In the genomic region with DNA sequence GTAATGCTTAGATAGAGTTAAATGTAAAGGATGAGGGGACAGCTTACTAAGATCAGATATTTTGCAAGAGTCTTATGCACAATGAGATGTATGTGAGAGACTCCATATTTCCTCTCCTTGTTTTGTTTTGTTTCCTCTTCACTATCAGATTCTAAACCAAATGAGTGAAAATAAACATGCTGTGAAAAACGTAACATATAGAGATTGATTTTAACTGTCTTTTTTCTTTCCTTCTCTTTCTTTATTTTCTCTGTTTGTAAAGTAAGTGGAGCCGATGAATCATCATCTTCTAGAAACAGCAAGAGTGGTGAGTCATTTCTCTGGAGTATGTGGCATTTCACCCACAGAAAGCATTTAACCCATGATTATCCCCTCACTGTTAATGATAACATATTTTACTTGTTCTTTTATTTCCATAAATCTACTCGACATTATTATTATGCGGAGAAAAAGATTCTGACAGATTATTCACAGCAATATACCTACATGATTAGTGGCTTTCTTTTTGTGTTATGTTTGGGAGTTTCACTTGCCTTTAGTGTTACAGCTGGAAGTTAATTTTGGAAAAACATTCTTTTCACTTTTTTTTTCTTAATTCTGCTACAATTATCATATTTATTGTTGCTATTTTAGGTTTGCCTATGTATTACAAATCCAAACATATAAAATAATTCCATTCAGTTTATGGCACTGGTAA, we compare ENCODE assay signal across 1 cellular context.
A peak's percentile ranks its signal among the peaks of the same experiment; 100 is the strongest.
TF ChIP-seq lines count a peak whose summit lies in the region.

No MANE protein-coding gene starts in this region.

TF ChIP-seq in GM12878, 131 proteins besides CTCF, POLR2A, EP300 and RAD21 (continued from another document and continues in another):
- TF ChIP-seq, protein P1, sequence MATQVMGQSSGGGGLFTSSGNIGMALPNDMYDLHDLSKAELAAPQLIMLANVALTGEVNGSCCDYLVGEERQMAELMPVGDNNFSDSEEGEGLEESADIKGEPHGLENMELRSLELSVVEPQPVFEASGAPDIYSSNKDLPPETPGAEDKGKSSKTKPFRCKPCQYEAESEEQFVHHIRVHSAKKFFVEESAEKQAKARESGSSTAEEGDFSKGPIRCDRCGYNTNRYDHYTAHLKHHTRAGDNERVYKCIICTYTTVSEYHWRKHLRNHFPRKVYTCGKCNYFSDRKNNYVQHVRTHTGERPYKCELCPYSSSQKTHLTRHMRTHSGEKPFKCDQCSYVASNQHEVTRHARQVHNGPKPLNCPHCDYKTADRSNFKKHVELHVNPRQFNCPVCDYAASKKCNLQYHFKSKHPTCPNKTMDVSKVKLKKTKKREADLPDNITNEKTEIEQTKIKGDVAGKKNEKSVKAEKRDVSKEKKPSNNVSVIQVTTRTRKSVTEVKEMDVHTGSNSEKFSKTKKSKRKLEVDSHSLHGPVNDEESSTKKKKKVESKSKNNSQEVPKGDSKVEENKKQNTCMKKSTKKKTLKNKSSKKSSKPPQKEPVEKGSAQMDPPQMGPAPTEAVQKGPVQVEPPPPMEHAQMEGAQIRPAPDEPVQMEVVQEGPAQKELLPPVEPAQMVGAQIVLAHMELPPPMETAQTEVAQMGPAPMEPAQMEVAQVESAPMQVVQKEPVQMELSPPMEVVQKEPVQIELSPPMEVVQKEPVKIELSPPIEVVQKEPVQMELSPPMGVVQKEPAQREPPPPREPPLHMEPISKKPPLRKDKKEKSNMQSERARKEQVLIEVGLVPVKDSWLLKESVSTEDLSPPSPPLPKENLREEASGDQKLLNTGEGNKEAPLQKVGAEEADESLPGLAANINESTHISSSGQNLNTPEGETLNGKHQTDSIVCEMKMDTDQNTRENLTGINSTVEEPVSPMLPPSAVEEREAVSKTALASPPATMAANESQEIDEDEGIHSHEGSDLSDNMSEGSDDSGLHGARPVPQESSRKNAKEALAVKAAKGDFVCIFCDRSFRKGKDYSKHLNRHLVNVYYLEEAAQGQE (IDR thresholded peaks at IDR 0.05; ENCODE audit: low read depth, low read length), result no peak
- TF ChIP-seq BCL11A (IDR thresholded peaks at IDR 0.05; ENCODE audit: low read depth, low read length) (peak; percentile 76), IKZF1 (conservative IDR thresholded peaks at IDR 0.05) (peak; percentile 32; the same call in 1 of the 2 replicates), YBX1 (IDR thresholded peaks at IDR 0.05) (no peak), ZNF274 (IDR thresholded peaks at IDR 0.05; ENCODE audit: insufficient read depth, insufficient read length) (no peak), ZNF217 (IDR thresholded peaks at IDR 0.05) (no peak), HDAC2 (IDR thresholded peaks at IDR 0.05) (no peak), MTA2 (IDR thresholded peaks at IDR 0.05; ENCODE audit: low read depth) (peak; percentile 73), KAT2A (conservative IDR thresholded peaks at IDR 0.05; ENCODE audit: control insufficient read depth, low read depth, low read length) (no peak), SUZ12 (IDR thresholded peaks at IDR 0.05; ENCODE audit: unreplicated experiment) (no peak), CBFB (IDR thresholded peaks at IDR 0.05; ENCODE audit: low read depth) (peak; percentile 70; the same call in 1 of the 2 replicates), SMAD1 (IDR thresholded peaks at IDR 0.05; ENCODE audit: low read depth, partially characterized antibody) (no peak), SPI1 (IDR thresholded peaks at IDR 0.05; ENCODE audit: borderline replicate concordance, insufficient read depth, low read depth, low read length) (no peak), SREBF2 (IDR thresholded peaks at IDR 0.05; ENCODE audit: low read length) (no peak), NFIC (IDR thresholded peaks at IDR 0.05; ENCODE audit: low read depth, low read length) (peak; percentile 79), TCF7 (IDR thresholded peaks at IDR 0.05; ENCODE audit: borderline replicate concordance) (no peak), SMAD5 (IDR thresholded peaks at IDR 0.05; ENCODE audit: low read depth) (no peak), BMI1 (IDR thresholded peaks at IDR 0.05; ENCODE audit: borderline replicate concordance) (peak; percentile 37; the same call in 1 of the 2 replicates), WRNIP1 (IDR thresholded peaks at IDR 0.05; ENCODE audit: borderline replicate concordance, low read depth, low read length) (no peak), CBX5 (IDR thresholded peaks at IDR 0.05; ENCODE audit: low read depth) (no peak), ZNF24 (IDR thresholded peaks at IDR 0.05) (no peak), ASH2L (IDR thresholded peaks at IDR 0.05; ENCODE audit: borderline replicate concordance, low read depth) (no peak), ATF7 (IDR thresholded peaks at IDR 0.05; ENCODE audit: low read depth) (peak; percentile 79), STAT1 (conservative IDR thresholded peaks at IDR 0.05) (no peak), DPF2 (IDR thresholded peaks at IDR 0.05) (peak; percentile 78; the same call in 1 of the 2 replicates), PAX8 (IDR thresholded peaks at IDR 0.05) (no peak), RB1 (IDR thresholded peaks at IDR 0.05; ENCODE audit: borderline replicate concordance) (no peak), KDM1A (IDR thresholded peaks at IDR 0.05; ENCODE audit: borderline replicate concordance) (no peak)
- TF ChIP-seq, protein P2, sequence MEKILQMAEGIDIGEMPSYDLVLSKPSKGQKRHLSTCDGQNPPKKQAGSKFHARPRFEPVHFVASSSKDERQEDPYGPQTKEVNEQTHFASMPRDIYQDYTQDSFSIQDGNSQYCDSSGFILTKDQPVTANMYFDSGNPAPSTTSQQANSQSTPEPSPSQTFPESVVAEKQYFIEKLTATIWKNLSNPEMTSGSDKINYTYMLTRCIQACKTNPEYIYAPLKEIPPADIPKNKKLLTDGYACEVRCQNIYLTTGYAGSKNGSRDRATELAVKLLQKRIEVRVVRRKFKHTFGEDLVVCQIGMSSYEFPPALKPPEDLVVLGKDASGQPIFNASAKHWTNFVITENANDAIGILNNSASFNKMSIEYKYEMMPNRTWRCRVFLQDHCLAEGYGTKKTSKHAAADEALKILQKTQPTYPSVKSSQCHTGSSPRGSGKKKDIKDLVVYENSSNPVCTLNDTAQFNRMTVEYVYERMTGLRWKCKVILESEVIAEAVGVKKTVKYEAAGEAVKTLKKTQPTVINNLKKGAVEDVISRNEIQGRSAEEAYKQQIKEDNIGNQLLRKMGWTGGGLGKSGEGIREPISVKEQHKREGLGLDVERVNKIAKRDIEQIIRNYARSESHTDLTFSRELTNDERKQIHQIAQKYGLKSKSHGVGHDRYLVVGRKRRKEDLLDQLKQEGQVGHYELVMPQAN (conservative IDR thresholded peaks at IDR 0.05), result no peak
- TF ChIP-seq, protein P3, sequence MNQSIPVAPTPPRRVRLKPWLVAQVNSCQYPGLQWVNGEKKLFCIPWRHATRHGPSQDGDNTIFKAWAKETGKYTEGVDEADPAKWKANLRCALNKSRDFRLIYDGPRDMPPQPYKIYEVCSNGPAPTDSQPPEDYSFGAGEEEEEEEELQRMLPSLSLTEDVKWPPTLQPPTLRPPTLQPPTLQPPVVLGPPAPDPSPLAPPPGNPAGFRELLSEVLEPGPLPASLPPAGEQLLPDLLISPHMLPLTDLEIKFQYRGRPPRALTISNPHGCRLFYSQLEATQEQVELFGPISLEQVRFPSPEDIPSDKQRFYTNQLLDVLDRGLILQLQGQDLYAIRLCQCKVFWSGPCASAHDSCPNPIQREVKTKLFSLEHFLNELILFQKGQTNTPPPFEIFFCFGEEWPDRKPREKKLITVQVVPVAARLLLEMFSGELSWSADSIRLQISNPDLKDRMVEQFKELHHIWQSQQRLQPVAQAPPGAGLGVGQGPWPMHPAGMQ (IDR thresholded peaks at IDR 0.05; ENCODE audit: borderline replicate concordance), result no peak
- TF ChIP-seq, protein P4, sequence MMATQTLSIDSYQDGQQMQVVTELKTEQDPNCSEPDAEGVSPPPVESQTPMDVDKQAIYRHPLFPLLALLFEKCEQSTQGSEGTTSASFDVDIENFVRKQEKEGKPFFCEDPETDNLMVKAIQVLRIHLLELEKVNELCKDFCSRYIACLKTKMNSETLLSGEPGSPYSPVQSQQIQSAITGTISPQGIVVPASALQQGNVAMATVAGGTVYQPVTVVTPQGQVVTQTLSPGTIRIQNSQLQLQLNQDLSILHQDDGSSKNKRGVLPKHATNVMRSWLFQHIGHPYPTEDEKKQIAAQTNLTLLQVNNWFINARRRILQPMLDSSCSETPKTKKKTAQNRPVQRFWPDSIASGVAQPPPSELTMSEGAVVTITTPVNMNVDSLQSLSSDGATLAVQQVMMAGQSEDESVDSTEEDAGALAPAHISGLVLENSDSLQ (IDR thresholded peaks at IDR 0.05), result no peak
- TF ChIP-seq, protein P5, sequence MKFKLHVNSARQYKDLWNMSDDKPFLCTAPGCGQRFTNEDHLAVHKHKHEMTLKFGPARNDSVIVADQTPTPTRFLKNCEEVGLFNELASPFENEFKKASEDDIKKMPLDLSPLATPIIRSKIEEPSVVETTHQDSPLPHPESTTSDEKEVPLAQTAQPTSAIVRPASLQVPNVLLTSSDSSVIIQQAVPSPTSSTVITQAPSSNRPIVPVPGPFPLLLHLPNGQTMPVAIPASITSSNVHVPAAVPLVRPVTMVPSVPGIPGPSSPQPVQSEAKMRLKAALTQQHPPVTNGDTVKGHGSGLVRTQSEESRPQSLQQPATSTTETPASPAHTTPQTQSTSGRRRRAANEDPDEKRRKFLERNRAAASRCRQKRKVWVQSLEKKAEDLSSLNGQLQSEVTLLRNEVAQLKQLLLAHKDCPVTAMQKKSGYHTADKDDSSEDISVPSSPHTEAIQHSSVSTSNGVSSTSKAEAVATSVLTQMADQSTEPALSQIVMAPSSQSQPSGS (IDR thresholded peaks at IDR 0.05; ENCODE audit: low read length), result peak; percentile 69
- TF ChIP-seq, protein P6, sequence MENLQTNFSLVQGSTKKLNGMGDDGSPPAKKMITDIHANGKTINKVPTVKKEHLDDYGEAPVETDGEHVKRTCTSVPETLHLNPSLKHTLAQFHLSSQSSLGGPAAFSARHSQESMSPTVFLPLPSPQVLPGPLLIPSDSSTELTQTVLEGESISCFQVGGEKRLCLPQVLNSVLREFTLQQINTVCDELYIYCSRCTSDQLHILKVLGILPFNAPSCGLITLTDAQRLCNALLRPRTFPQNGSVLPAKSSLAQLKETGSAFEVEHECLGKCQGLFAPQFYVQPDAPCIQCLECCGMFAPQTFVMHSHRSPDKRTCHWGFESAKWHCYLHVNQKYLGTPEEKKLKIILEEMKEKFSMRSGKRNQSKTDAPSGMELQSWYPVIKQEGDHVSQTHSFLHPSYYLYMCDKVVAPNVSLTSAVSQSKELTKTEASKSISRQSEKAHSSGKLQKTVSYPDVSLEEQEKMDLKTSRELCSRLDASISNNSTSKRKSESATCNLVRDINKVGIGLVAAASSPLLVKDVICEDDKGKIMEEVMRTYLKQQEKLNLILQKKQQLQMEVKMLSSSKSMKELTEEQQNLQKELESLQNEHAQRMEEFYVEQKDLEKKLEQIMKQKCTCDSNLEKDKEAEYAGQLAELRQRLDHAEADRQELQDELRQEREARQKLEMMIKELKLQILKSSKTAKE (IDR thresholded peaks at IDR 0.05; ENCODE audit: low read depth, poor library complexity, severe bottlenecking), result no peak
- TF ChIP-seq, protein P7, sequence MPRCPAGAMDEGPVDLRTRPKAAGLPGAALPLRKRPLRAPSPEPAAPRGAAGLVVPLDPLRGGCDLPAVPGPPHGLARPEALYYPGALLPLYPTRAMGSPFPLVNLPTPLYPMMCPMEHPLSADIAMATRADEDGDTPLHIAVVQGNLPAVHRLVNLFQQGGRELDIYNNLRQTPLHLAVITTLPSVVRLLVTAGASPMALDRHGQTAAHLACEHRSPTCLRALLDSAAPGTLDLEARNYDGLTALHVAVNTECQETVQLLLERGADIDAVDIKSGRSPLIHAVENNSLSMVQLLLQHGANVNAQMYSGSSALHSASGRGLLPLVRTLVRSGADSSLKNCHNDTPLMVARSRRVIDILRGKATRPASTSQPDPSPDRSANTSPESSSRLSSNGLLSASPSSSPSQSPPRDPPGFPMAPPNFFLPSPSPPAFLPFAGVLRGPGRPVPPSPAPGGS (IDR thresholded peaks at IDR 0.05; ENCODE audit: borderline replicate concordance, insufficient read depth, low read depth, low read length, poor library complexity, severe bottlenecking), result no peak
- TF ChIP-seq, protein P8, sequence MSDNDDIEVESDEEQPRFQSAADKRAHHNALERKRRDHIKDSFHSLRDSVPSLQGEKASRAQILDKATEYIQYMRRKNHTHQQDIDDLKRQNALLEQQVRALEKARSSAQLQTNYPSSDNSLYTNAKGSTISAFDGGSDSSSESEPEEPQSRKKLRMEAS (IDR thresholded peaks at IDR 0.05; ENCODE audit: low read depth, low read length), result no peak
- TF ChIP-seq, protein P9, sequence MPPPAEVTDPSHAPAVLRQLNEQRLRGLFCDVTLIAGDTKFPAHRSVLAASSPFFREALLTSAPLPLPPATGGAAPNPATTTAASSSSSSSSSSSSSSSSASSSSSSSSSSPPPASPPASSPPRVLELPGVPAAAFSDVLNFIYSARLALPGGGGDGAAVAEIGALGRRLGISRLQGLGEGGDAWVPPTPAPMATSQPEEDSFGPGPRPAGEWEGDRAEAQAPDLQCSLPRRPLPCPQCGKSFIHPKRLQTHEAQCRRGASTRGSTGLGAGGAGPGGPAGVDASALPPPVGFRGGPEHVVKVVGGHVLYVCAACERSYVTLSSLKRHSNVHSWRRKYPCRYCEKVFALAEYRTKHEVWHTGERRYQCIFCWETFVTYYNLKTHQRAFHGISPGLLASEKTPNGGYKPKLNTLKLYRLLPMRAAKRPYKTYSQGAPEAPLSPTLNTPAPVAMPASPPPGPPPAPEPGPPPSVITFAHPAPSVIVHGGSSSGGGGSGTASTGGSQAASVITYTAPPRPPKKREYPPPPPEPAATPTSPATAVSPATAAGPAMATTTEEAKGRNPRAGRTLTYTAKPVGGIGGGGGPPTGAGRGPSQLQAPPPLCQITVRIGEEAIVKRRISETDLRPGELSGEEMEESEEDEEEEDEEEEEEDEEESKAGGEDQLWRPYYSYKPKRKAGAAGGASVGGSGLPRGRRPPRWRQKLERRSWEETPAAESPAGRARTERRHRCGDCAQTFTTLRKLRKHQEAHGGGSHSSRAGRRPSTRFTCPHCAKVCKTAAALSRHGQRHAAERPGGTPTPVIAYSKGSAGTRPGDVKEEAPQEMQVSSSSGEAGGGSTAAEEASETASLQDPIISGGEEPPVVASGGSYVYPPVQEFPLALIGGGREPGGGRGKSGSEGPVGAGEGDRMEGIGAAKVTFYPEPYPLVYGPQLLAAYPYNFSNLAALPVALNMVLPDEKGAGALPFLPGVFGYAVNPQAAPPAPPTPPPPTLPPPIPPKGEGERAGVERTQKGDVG (CRISPR knock-in tag; IDR thresholded peaks at IDR 0.05), result no peak
- TF ChIP-seq, protein P10, sequence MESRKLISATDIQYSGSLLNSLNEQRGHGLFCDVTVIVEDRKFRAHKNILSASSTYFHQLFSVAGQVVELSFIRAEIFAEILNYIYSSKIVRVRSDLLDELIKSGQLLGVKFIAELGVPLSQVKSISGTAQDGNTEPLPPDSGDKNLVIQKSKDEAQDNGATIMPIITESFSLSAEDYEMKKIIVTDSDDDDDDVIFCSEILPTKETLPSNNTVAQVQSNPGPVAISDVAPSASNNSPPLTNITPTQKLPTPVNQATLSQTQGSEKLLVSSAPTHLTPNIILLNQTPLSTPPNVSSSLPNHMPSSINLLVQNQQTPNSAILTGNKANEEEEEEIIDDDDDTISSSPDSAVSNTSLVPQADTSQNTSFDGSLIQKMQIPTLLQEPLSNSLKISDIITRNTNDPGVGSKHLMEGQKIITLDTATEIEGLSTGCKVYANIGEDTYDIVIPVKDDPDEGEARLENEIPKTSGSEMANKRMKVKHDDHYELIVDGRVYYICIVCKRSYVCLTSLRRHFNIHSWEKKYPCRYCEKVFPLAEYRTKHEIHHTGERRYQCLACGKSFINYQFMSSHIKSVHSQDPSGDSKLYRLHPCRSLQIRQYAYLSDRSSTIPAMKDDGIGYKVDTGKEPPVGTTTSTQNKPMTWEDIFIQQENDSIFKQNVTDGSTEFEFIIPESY (IDR thresholded peaks at IDR 0.05), result no peak
